Comparison of ENCODE assay signal across 5 cellular contexts in the genomic region with DNA sequence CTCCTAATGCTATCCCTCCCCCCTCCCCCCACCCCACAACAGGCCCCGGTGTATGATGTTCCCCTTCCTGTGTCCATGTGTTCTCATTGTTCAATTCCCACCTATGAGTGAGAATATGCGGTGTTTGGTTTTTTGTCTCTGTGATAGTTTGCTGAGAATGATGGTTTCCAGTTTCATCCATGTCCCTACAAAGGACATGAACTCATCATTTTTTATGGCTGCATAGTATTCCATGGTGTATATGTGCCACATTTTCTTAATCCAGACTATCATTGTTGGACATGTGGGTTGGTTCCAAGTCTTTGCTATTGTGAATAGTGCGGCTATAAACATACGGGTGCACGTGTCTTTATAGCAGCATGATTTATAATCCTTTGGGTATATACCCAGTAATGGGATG. TPM values are rescaled to one million over a fixed set of nuclear protein-coding genes. Genes with fewer than 3 reads are reported as not detected.
DNase-seq lines count a peak whose midpoint lies in the region; ATAC-seq, FAIRE-seq and TF ChIP-seq lines count a peak whose summit lies in the region.
"Not testable (repeated sequence)": the region's sequence is repeated elsewhere in the genome, so short reads cannot be mapped to it uniquely, and the experiment has no call there.
"Had no signal": no experiment of that assay in that cellular context is flagged by ENCODE, and none has a peak within 500 bp of the region (broad histone marks: within the 10 kb centered on the region; RNA-seq: fewer than 3 reads in every experiment).

No MANE protein-coding gene starts in this region.

- not testable (repeated sequence) for H2AFZ ChIP-seq in K562 (ENCODE audit: low read depth, low read length)

- TF ChIP-seq RAD21 in K562 (CRISPR knock-in tag; conservative IDR thresholded peaks at IDR 0.05 in 1 of 2, IDR thresholded peaks at IDR 0.05 in 1 of 2) = not testable (repeated sequence)

- H3K27me3 ChIP-seq in K562 (ENCODE audit: control insufficient read depth in 2 of 2, insufficient read depth in 2 of 2, low read length in 2 of 2) = not testable (repeated sequence)

- 51% methylated on average over 3 of the region's 5 CpGs for WGBS in K562 (ENCODE audit: insufficient coverage, low coverage, missing lambda C conversion rate)

- POLR2A ChIA-PET in HEK293 (lab: Yijun Ruan, JAX); K562 (lab: Yijun Ruan, JAX): not testable (repeated sequence)

- TF ChIP-seq CTCF in HEK293 (tag by site-specific recombination; IDR thresholded peaks at IDR 0.05); K562 (IDR thresholded peaks at IDR 0.05 in 2 of 3, conservative IDR thresholded peaks at IDR 0.05 in 1 of 3; ENCODE audit: insufficient read depth in 2 of 3, low read depth in 1 of 3, low read length in 3 of 3): not testable (repeated sequence)

- H4K20me1 ChIP-seq in K562 (replicated peaks; ENCODE audit: control insufficient read depth, insufficient read depth, low read length) = not testable (repeated sequence)

- H3K79me2 ChIP-seq in K562 (ENCODE audit: control insufficient read depth, insufficient read depth, low read length) = not testable (repeated sequence)

- CTCF ChIA-PET in HEK293 (lab: Yijun Ruan, JAX) = interaction anchor here (0.6 kb wide), 1 partner anchor 9 kb away, joined by 3 read pairs; no protein-coding TSS in a partner anchor
- CTCF ChIA-PET in K562 (lab: Yijun Ruan, JAX; ENCODE audit: low intra/inter-chr PET ratio) = not testable (repeated sequence)

- not testable (repeated sequence) for H3K9ac ChIP-seq in K562 (ENCODE audit: insufficient read depth in 1 of 2, low read depth in 2 of 2, low read length in 2 of 2)

- TF ChIP-seq POLR2A in K562 (conservative IDR thresholded peaks at IDR 0.05) = not testable (repeated sequence)

- H3K9me3 ChIP-seq in HEK293 (ENCODE audit: control insufficient read depth, insufficient read depth, low read depth, low read length); K562 (replicated peaks; ENCODE audit: control insufficient read depth, insufficient read depth, low read depth, low read length): not testable (repeated sequence)

- H3K9me1 ChIP-seq in K562 (ENCODE audit: control insufficient read depth, insufficient read depth, low read length) = not testable (repeated sequence)

- H3K4me3 ChIP-seq in HEK293 (ENCODE audit: low read depth, low read length); K562: not testable (repeated sequence)

- not testable (repeated sequence) for ATAC-seq in K562

- intact Hi-C loops in K562 (cut with micrococcal nuclease) = not testable (repeated sequence)

- in situ Hi-C loops in K562 (cut with MboI) = not testable (repeated sequence)

- not testable (repeated sequence) for H3K4me1 ChIP-seq in HEK293 (ENCODE audit: control insufficient read depth, insufficient read depth, low read length); K562 (replicated peaks in 1 of 2; ENCODE audit: control insufficient read depth in 2 of 2, insufficient read depth in 2 of 2, low read length in 2 of 2)

- not testable (repeated sequence) for FAIRE-seq in K562 (lab: Jason Lieb, UNC)

- not testable (repeated sequence) for H3K27ac ChIP-seq in HEK293 (ENCODE audit: extremely low read depth, low read depth, low read length); K562 (ENCODE audit: extremely low read depth, low read depth, low read length)

- H3K36me3 ChIP-seq in HEK293 (ENCODE audit: control insufficient read depth in 2 of 2, insufficient read depth in 1 of 2, low read length in 2 of 2) = peaks cover 5 to 22% of the 10 kb centered on the region in 2 experiments; a peak in 2 of 3 replicates
- not testable (repeated sequence) for H3K36me3 ChIP-seq in K562 (ENCODE audit: control insufficient read depth, insufficient read depth, low read length)

- not testable (repeated sequence) for H3K4me2 ChIP-seq in K562 (ENCODE audit: insufficient read depth, low read length)

- not testable (repeated sequence) for TF ChIP-seq EP300 in K562 (IDR thresholded peaks at IDR 0.05; ENCODE audit: low read length)

- BruUV-seq in K562 (replicated peaks; lab: Mats Ljungman, UMichigan) = not testable (repeated sequence)

- not testable (repeated sequence) for DNase-seq in K562 (ENCODE audit: extremely low read depth in 1 of 4, low spot score in 3 of 4)

TF ChIP-seq in HEK293, 187 proteins besides CTCF, POLR2A, EP300 and RAD21:
- 0 out of 2 replicates have a peak, but pooled peaks have one; percentile 53 for TF ChIP-seq ZNF280D (tag by site-specific recombination; IDR thresholded peaks at IDR 0.05)
- peak; percentile 88 for TF ChIP-seq ZNF146 (tag by site-specific recombination; IDR thresholded peaks at IDR 0.05)

TF ChIP-seq in K562, 482 proteins besides CTCF, POLR2A, EP300 and RAD21:
- peak; percentile 20 for TF ChIP-seq ZNF146 (CRISPR knock-in tag; IDR thresholded peaks at IDR 0.05; ENCODE audit: unreplicated experiment)

RNA-seq across cellular contexts. Expression of gene PHKA1, which starts 44.6 kb away (rescaled TPM):
- total RNA-seq in K562 (2011; cell fraction: chromatin; rRNA removed; ENCODE audit: low replicate concordance) = 7.5 and 13.4 TPM in 2 replicates
- total RNA-seq in K562 (2011; cell fraction: nucleolus; rRNA removed) = 4.5 and 5.4 TPM in 2 replicates
- total RNA-seq in K562 (2011; cell fraction: nucleoplasm; rRNA removed) = 6.8 and 7.2 TPM in 2 replicates
- total RNA-seq in K562 (2014; rRNA removed) (5.8 and 6.2 TPM in 2 replicates), K562 (2014; rRNA removed; fragmentation: Illumina TruSeq; extraction: Trizol) (6.8 and 7.3 TPM in 2 replicates), K562 (2015; rRNA removed; fragmentation: Illumina TruSeq; extraction: Trizol) (5.6 TPM in 2 replicates), K562 (2021) (7.4 and 8.0 TPM in 2 replicates)
- polyA plus RNA-seq in K562 (2011; rRNA removed) (6.8 and 9.6 TPM in 2 replicates), K562 (2014; fragmentation: Illumina TruSeq; extraction: Trizol) (7.0 and 8.1 TPM in 2 replicates), K562 (2014; fragmentation: Nextera tagmentation; extraction: Ambion mirVana) (1 to 10 TPM; 2.4 to 2.6 TPM), K562 (2014; rRNA removed) (5.1 and 5.8 TPM in 2 replicates)
- 4.5 and 6.1 TPM in 2 replicates for polyA plus RNA-seq in K562 (2011; cell fraction: cytosol; rRNA removed)
- 15.7 and 16.1 TPM in 2 replicates for polyA plus RNA-seq in K562 (2011; cell fraction: nucleus; rRNA removed)
- polyA plus RNA-seq in K562 (2012) = 5.1 and 5.7 TPM in 2 replicates
- 12.8 and 16.6 TPM in 2 replicates for polyA minus RNA-seq in K562 (2011; rRNA and poly(A)+ RNA removed)
- polyA minus RNA-seq in K562 (2011; cell fraction: cytosol; rRNA and poly(A)+ RNA removed) = 4.7 and 4.9 TPM in 2 replicates
- 6.3 and 9.1 TPM in 2 replicates for polyA minus RNA-seq in K562 (2011; cell fraction: nucleus; rRNA and poly(A)+ RNA removed)
- polyA plus RNA-seq: CD14-positive monocyte; CD4-positive, alpha-beta memory T cell; CD8-positive, alpha-beta memory T cell had no signal
